29 cellular contexts compared by ENCODE assay signal in genomic region chr16:26526633-26527032, GRCh38.
"Had no signal": no experiment of that assay in that cellular context is flagged by ENCODE, and none has a peak within 500 bp of the region (broad histone marks: within the 10 kb centered on the region; RNA-seq: fewer than 3 reads in every experiment).

No MANE protein-coding gene starts in this region.

- H3K4me3 ChIP-seq: ovary, psoas muscle, right lobe of liver, sigmoid colon, suprapubic skin, testis, tibial nerve, upper lobe of left lung, vagina had no signal

- H3K36me3 ChIP-seq: neutrophil, ovary, right lobe of liver, sigmoid colon, suprapubic skin, tibial nerve, upper lobe of left lung, vagina had no signal

- DNase-seq: naive thymus-derived CD8-positive, alpha-beta T cell; nephron progenitor cell; nucleus accumbens; ovary; posterior cingulate gyrus; psoas muscle; right cardiac atrium; right lobe of liver; sigmoid colon; small intestine; stimulated activated CD4-positive, alpha-beta T cell treated with anti-CD3 and anti-CD28 coated beads, Interleukin-15, amount 100 ng/mL, for 24 hours; stimulated activated CD4-positive, alpha-beta T cell treated with anti-CD3 and anti-CD28 coated beads, Interleukin-2, amount 100 ng/mL, for 24 hours; stimulated activated CD4-positive, alpha-beta T cell treated with anti-CD3 and anti-CD28 coated beads, Interleukin-2, amount 100 ng/mL, for 48 hours; stimulated activated CD4-positive, alpha-beta T cell treated with anti-CD3 and anti-CD28 coated beads, Interleukin-4, amount 100 ng/mL, for 24 hours; stimulated activated naive B cell treated with anti-CD40 and anti-IgM and Interleukin-4, amounts not matched to agents 10 μg/mL and 1 μg/mL and 100 μg/mL, for 72 hours; stimulated activated naive CD8-positive, alpha-beta T cell treated with anti-CD3 and anti-CD28 coated beads, Interleukin-15, amount 100 ng/mL, for 72 hours; stimulated activated naive CD8-positive, alpha-beta T cell treated with anti-CD3 and anti-CD28 coated beads, Interleukin-15, Interleukin-2, amounts not matched to agents 100 U/mL and 50 U/mL, for 24 hours; substantia nigra; testis; trophoblast cell; upper lobe of left lung had no signal

- H3K27me3 ChIP-seq: neutrophil, ovary, right lobe of liver, sigmoid colon, testis, tibial nerve, upper lobe of left lung, vagina had no signal

- ATAC-seq: naive thymus-derived CD8-positive, alpha-beta T cell; natural killer cell treated with Interleukin-12 subunit alpha and Interleukin-12 subunit beta and Interleukin-15 and Interleukin-18, amount 100 ng/mL, for 72 hours; psoas muscle; right cardiac atrium; right lobe of liver; stimulated activated effector memory CD8-positive, alpha-beta T cell treated with anti-CD3 and anti-CD28 coated beads, Interleukin-12 subunit alpha, Interleukin-12 subunit beta, amount 100 ng/mL, for 72 hours; stimulated activated naive B cell treated with anti-CD40 and anti-IgM and Interleukin-4, amounts not matched to agents 10 μg/mL and 1 μg/mL and 100 μg/mL, for 72 hours; stimulated activated naive CD8-positive, alpha-beta T cell treated with anti-CD3 and anti-CD28 coated beads, Interleukin-15, amount 100 ng/mL, for 72 hours; stimulated activated naive CD8-positive, alpha-beta T cell treated with anti-CD3 and anti-CD28 coated beads, Interleukin-15, Interleukin-2, amounts not matched to agents 100 U/mL and 50 U/mL, for 24 hours had no signal

- H3K9me3 Mint-ChIP-seq: naive thymus-derived CD8-positive, alpha-beta T cell; natural killer cell treated with Interleukin-12 subunit alpha and Interleukin-12 subunit beta and Interleukin-15 and Interleukin-18, amount 100 ng/mL, for 72 hours; nephron progenitor cell; stimulated activated effector memory CD8-positive, alpha-beta T cell treated with anti-CD3 and anti-CD28 coated beads, Interleukin-12 subunit alpha, Interleukin-12 subunit beta, amount 100 ng/mL, for 72 hours; stimulated activated naive CD8-positive, alpha-beta T cell treated with anti-CD3 and anti-CD28 coated beads, Interleukin-15, amount 100 ng/mL, for 72 hours had no signal

- H3K27ac ChIP-seq: neutrophil, ovary, parathyroid adenoma, psoas muscle, right lobe of liver, sigmoid colon, suprapubic skin, testis, tibial nerve, upper lobe of left lung, vagina had no signal

- H3K27ac Mint-ChIP-seq: naive thymus-derived CD8-positive, alpha-beta T cell; natural killer cell treated with Interleukin-12 subunit alpha and Interleukin-12 subunit beta and Interleukin-15 and Interleukin-18, amount 100 ng/mL, for 72 hours; nephron progenitor cell; progenitor cell of endocrine pancreas; stimulated activated effector memory CD8-positive, alpha-beta T cell treated with anti-CD3 and anti-CD28 coated beads, Interleukin-12 subunit alpha, Interleukin-12 subunit beta, amount 100 ng/mL, for 72 hours; stimulated activated naive B cell treated with anti-CD40 and anti-IgM and Interleukin-4, amounts not matched to agents 10 μg/mL and 1 μg/mL and 100 μg/mL, for 72 hours had no signal

- H3K4me1 ChIP-seq: parathyroid adenoma, psoas muscle, sigmoid colon, suprapubic skin, testis, tibial nerve, upper lobe of left lung, vagina had no signal

- H3K36me3 Mint-ChIP-seq: naive thymus-derived CD8-positive, alpha-beta T cell; natural killer cell treated with Interleukin-12 subunit alpha and Interleukin-12 subunit beta and Interleukin-15 and Interleukin-18, amount 100 ng/mL, for 72 hours; stimulated activated effector memory CD8-positive, alpha-beta T cell treated with anti-CD3 and anti-CD28 coated beads, Interleukin-12 subunit alpha, Interleukin-12 subunit beta, amount 100 ng/mL, for 72 hours; stimulated activated naive B cell treated with anti-CD40 and anti-IgM and Interleukin-4, amounts not matched to agents 10 μg/mL and 1 μg/mL and 100 μg/mL, for 72 hours had no signal

- H3K9ac ChIP-seq: parathyroid adenoma had no signal

- H3K9me3 ChIP-seq: neutrophil, ovary, psoas muscle, right lobe of liver, sigmoid colon, suprapubic skin, testis, tibial nerve, upper lobe of left lung, vagina had no signal
